ENCODE assay signal across 8 cellular contexts in the genomic region with DNA sequence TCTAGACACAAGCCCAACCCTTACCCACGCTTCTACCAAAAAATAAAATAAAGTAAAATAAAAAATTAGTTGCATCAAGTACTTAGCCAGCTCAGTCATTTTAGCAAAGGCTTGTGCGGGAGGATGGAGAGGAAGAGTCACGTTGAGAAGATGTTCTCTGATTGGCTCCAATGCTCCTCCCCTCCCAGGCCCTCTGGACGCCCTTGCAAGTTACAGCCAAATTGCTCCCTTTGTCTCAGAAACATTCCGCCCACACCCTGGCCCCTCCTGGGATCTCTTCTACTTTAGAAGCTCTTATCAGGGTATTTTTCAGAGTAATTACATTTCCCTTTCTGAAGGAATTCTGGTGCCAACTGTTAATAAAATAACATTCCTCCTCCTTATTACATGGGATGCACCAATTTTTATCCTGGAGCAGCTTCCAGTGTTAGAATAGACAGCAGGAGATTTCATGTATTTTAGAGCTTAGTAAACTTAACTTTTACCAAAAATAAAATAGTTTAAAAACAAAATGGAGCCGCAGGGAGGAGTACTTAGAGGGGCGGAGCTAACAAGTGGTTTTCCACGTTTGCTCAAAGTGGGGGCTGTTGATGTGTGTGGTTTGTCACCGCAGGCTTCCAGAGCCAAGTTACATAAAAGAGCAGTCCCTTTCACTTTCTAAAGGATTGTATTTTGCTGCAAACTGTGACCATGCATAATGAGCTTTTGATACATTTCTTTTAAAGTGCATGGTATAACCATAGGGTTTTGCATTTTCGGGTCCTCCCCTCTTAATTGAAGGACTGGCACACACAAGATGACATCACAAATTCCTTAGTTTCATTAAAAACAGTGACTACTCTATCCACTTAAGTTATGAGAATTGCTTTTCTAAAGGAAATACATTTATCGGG.
A peak's percentile ranks its signal among the peaks of the same experiment; 100 is the strongest.
DNase-seq lines count a peak whose midpoint lies in the region; FAIRE-seq and TF ChIP-seq lines count a peak whose summit lies in the region.

No MANE protein-coding gene starts in this region.

- no peak overlapping the region for H3K9ac ChIP-seq in mesendoderm (ENCODE audit: low read length)

- H3K4me1 Mint-ChIP-seq in CD14-positive monocyte, result peaks cover 29% of the 10 kb centered on the region

- no peaks in the 10 kb centered on the region for H3K36me3 Mint-ChIP-seq in CD14-positive monocyte

- no peaks in the 10 kb centered on the region for H3K79me1 ChIP-seq in mesendoderm (ENCODE audit: low read length)

- H2BK15ac ChIP-seq in mesendoderm (replicated peaks; ENCODE audit: low read depth), result no peak overlapping the region

- FAIRE-seq in bronchial epithelial cell (lab: Jason Lieb, UNC), result no peak

- H4K5ac ChIP-seq in mesendoderm (ENCODE audit: low read length), result no peak overlapping the region

- TF ChIP-seq CTCF in CD14-positive monocyte (IDR thresholded peaks at IDR 0.05), result no peak
- TF ChIP-seq CTCF in HL-60 (IDR thresholded peaks at IDR 0.05; ENCODE audit: insufficient read depth, low read length), result no peak
- no peak for TF ChIP-seq CTCF in bronchial epithelial cell (IDR thresholded peaks at IDR 0.05; ENCODE audit: insufficient read depth, low read length, severe bottlenecking)
- TF ChIP-seq CTCF in WERI-Rb-1 (IDR thresholded peaks at IDR 0.05; ENCODE audit: low read depth, low read length), result no peak

- no peaks in the 10 kb centered on the region for H3K79me2 ChIP-seq in mesendoderm (ENCODE audit: control insufficient read depth, insufficient read depth, low read length)

- peak overlapping the region; percentile 78 to 89 (median 84) for H3K27ac Mint-ChIP-seq in CD14-positive monocyte

- no peaks in the 10 kb centered on the region for H3K27me3 ChIP-seq in HL-60 (ENCODE audit: insufficient read depth, poor library complexity, severe bottlenecking)
- no peaks in the 10 kb centered on the region for H3K27me3 ChIP-seq in bronchial epithelial cell (ENCODE audit: control insufficient read depth, insufficient read depth, low read length)
- H3K27me3 ChIP-seq in mesendoderm (ENCODE audit: insufficient read depth, low read length, poor library complexity), result no peaks in the 10 kb centered on the region
- no peaks in the 10 kb centered on the region for H3K27me3 ChIP-seq in WERI-Rb-1 (ENCODE audit: insufficient read depth, low read depth, severe bottlenecking)

- H3K4me3 Mint-ChIP-seq in CD14-positive monocyte, result peak overlapping the region; percentile 61 to 70

- no peaks in the 10 kb centered on the region for H3K9me3 ChIP-seq in WERI-Rb-1 (ENCODE audit: severe bottlenecking)

- no peak overlapping the region for H3K4ac ChIP-seq in mesendoderm (ENCODE audit: low read depth, low read length)

- H3K4me1 ChIP-seq in mesendoderm (ENCODE audit: control insufficient read depth, low read depth, low read length), result no peaks in the 10 kb centered on the region

- H3K9me3 Mint-ChIP-seq in CD14-positive monocyte, result peaks cover 2 to 10% (median 5%) of the 10 kb centered on the region in 7 donors

- no peak overlapping the region for H4K8ac ChIP-seq in mesendoderm (ENCODE audit: low read depth, low read length)

- intact Hi-C loops in CD14-positive monocyte (cut with micrococcal nuclease), result no loop called here

- WGBS in mesendoderm (ENCODE audit: extremely low coverage, insufficient coverage, low lambda C conversion rate), result 100% methylated on average over 1 of the region's 11 CpGs

- no peak overlapping the region for H2BK120ac ChIP-seq in mesendoderm (ENCODE audit: low read depth, low read length)

- no peaks in the 10 kb centered on the region for H3K36me3 ChIP-seq in bronchial epithelial cell (ENCODE audit: control insufficient read depth, insufficient read depth, low read length)
- H3K36me3 ChIP-seq in mesendoderm (ENCODE audit: control insufficient read depth, insufficient read depth, low read length), result no peaks in the 10 kb centered on the region
- H3K36me3 ChIP-seq in WERI-Rb-1, result no peaks in the 10 kb centered on the region

- H3K4me2 ChIP-seq in mesendoderm (ENCODE audit: low read length), result no peak overlapping the region

- no peak overlapping the region for H3K18ac ChIP-seq in mesendoderm (ENCODE audit: low read length)

- DNase-seq in CD14-positive monocyte (ENCODE audit: low spot score), result no peak
- peak in 1 of 2 experiments; percentile 63 for DNase-seq in HL-60 (ENCODE audit: low read depth in 1 of 2, low spot score in 1 of 2)
- peak in 3 of 5 experiments; percentile 22 to 80 (median 70) for DNase-seq in T-helper 2 cell
- peak; percentile 13 for DNase-seq in bronchial epithelial cell (ENCODE audit: low read depth)
- peak; percentile 87 for DNase-seq in mesendoderm
- DNase-seq in stimulated activated naive CD4-positive, alpha-beta T cell treated with Interleukin-2 at 50 U/mL for 16 hours (lab: John Stamatoyannopoulos, UW), result peak; percentile 29
- no peak for DNase-seq in HK-2 (ENCODE audit: unreplicated experiment)
- DNase-seq in WERI-Rb-1, result no peak

- H3K4me3 ChIP-seq in HL-60 (replicated peaks; ENCODE audit: insufficient read depth, low read length) (no peak overlapping the region), bronchial epithelial cell (ENCODE audit: low read depth, low read length) (no peak overlapping the region), mesendoderm (ENCODE audit: low read length) (no peak overlapping the region), WERI-Rb-1 (ENCODE audit: low read depth, low read length) (no peak overlapping the region)

- no peak overlapping the region for H2BK5ac ChIP-seq in mesendoderm (ENCODE audit: low read length)

- H3K23ac ChIP-seq in mesendoderm (ENCODE audit: low read length), result no peak overlapping the region

- H3K27ac ChIP-seq in HL-60 (replicated peaks) (peak overlapping the region; percentile 61), mesendoderm (ENCODE audit: low read depth, low read length) (no peak overlapping the region), WERI-Rb-1 (no peak overlapping the region)

- peaks cover 0 to 1% (median 0%) of the 10 kb centered on the region in 3 donors for H3K27me3 Mint-ChIP-seq in CD14-positive monocyte (ENCODE audit: low read depth in 3 of 3)

- no peak overlapping the region for H3K56ac ChIP-seq in mesendoderm (ENCODE audit: low read length)

- H2AK5ac ChIP-seq in mesendoderm (ENCODE audit: low read length), result no peak overlapping the region

Comparison
In these comparisons a context has a peak if more than half of its experiments do, and no peak if none do; other contexts are left out.
1. DNase-seq: peak in T-helper 2 cell (3 of 5), bronchial epithelial cell (single experiment), mesendoderm (single experiment) and stimulated activated naive CD4-positive, alpha-beta T cell treated with Interleukin-2 at 50 U/mL for 16 hours (single experiment); none in CD14-positive monocyte (single experiment), HK-2 (single experiment) and WERI-Rb-1 (single experiment).